ENCODE assay signal across 10 cellular contexts in the genomic region with DNA sequence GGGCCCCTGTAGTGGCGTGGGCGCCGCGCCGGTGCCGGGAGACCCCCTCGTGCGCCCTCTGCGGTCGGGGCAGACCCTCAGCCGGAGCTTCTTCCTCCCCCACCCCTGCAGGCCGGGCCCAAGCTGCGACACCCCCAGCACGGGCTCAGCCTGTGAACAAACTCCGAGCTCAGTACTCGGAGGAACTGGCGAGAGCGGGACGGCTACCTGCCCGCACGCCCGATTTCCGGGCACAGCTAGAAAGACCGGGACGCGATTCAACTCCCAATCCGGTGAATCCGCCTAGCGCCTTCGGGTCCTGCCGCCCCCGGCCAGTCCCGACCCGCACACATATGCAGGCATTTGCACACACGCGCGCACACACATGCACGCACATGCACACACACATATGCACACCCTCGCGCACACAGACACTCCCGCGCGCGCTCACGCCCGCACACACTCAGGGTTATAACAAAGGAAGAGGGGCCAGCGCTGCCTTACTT. TPM values are rescaled to one million over a fixed set of nuclear protein-coding genes. Genes with fewer than 3 reads are reported as not detected.
DNase-seq lines count a peak whose midpoint lies in the region; ATAC-seq, FAIRE-seq and TF ChIP-seq lines count a peak whose summit lies in the region.
"Had no signal": no experiment of that assay in that cellular context is flagged by ENCODE, and none has a peak within 500 bp of the region (broad histone marks: within the 10 kb centered on the region; RNA-seq: fewer than 3 reads in every experiment).

No MANE protein-coding gene starts in this region.

- intact Hi-C loops in lower lobe of right lung (cut with DNase I) (no loop called here), thyroid gland (cut with DNase I) (no loop called here)

- H3K4me3 ChIP-seq in A549 = peak overlapping the region; percentile 45
- peak overlapping the region; percentile 34 for H3K4me3 ChIP-seq in lower lobe of right lung
- no peak overlapping the region for H3K4me3 ChIP-seq in thyroid gland (replicated peaks in 1 of 3)

- CTCF ChIA-PET in A549 (lab: Yijun Ruan, JAX) = interaction anchor here (1.0 to 9.6 kb wide), 8 partner anchors 7 to 67 kb away, joined by 3 to 63 read pairs (median 8); no protein-coding TSS in a partner anchor

- TF ChIP-seq RAD21 in A549 (conservative IDR thresholded peaks at IDR 0.05 in 1 of 2, IDR thresholded peaks at IDR 0.05 in 1 of 2) = no peak

- FAIRE-seq in A549 (lab: Jason Lieb, UNC) = no peak
- FAIRE-seq: bronchial epithelial cell had no signal

- H3K36me3 Mint-ChIP-seq in activated naive CD4-positive, alpha-beta T cell treated with anti-CD3 and anti-CD28 coated beads, Interleukin-2, amount 50 U/mL, for 24 hours = no peaks in the 10 kb centered on the region

- H3K27ac ChIP-seq in A549 (no peak overlapping the region), lower lobe of right lung (no peak overlapping the region), thyroid gland (no peak overlapping the region)

- H3K27me3 Mint-ChIP-seq in activated naive CD4-positive, alpha-beta T cell treated with anti-CD3 and anti-CD28 coated beads, Interleukin-2, amount 50 U/mL, for 24 hours = peaks cover 48% of the 10 kb centered on the region

- POLR2A ChIA-PET in A549 (lab: Yijun Ruan, JAX) = no interaction called here

- TF ChIP-seq CTCF in A549 (IDR thresholded peaks at IDR 0.05) (no peak), lower lobe of right lung (IDR thresholded peaks at IDR 0.05) (no peak), thyroid gland (IDR thresholded peaks at IDR 0.05) (no peak)

- H3K27ac Mint-ChIP-seq in activated naive CD4-positive, alpha-beta T cell treated with anti-CD3 and anti-CD28 coated beads, Interleukin-2, amount 50 U/mL, for 24 hours = no peak overlapping the region

- 4% methylated on average over 36 of the region's 47 CpGs for WGBS in A549 (ENCODE audit: missing lambda C conversion rate)
- WGBS in thyroid gland, 2 donors = 1 to 2% methylated on average over 17 to 18 of the region's 47 CpGs

- peak overlapping the region; percentile 72 for H3K4me3 Mint-ChIP-seq in activated naive CD4-positive, alpha-beta T cell treated with anti-CD3 and anti-CD28 coated beads, Interleukin-2, amount 50 U/mL, for 24 hours

- ATAC-seq in A549 (peak in 1 of 2 experiments; percentile 50; a peak in 3 of 6 replicates), lower lobe of right lung (no peak), HG02763 (IDR thresholded peaks at IDR 0.05; ENCODE audit: unreplicated experiment) (no peak), HG03135 (IDR thresholded peaks at IDR 0.05; ENCODE audit: unreplicated experiment) (no peak)

- H3K9me3 ChIP-seq in A549 = no peaks in the 10 kb centered on the region
- no peaks in the 10 kb centered on the region for H3K9me3 ChIP-seq in lower lobe of right lung
- H3K9me3 ChIP-seq in thyroid gland = no peaks in the 10 kb centered on the region

- H3K27me3 ChIP-seq in lower lobe of right lung (ENCODE audit: low read depth) (peaks cover 91% of the 10 kb centered on the region), thyroid gland (peaks cover 12% of the 10 kb centered on the region)

- H3K36me3 ChIP-seq in lower lobe of right lung = no peaks in the 10 kb centered on the region
- H3K36me3 ChIP-seq in thyroid gland = no peaks in the 10 kb centered on the region

- DNase-seq in A549 (ENCODE audit: low read depth in 1 of 2, low spot score in 1 of 2) (no peak), DMS79 treated with DMSO at 0.1 percent for 48 hours (lab: John Stamatoyannopoulos, UW) (peak; percentile 61), lower lobe of right lung (no peak), AG20443 (ENCODE audit: low spot score) (no peak), thyroid gland (no peak)

- peaks cover 12% of the 10 kb centered on the region for H3K4me1 Mint-ChIP-seq in activated naive CD4-positive, alpha-beta T cell treated with anti-CD3 and anti-CD28 coated beads, Interleukin-2, amount 50 U/mL, for 24 hours

- H3K9me3 Mint-ChIP-seq in activated naive CD4-positive, alpha-beta T cell treated with anti-CD3 and anti-CD28 coated beads, Interleukin-2, amount 50 U/mL, for 24 hours = no peaks in the 10 kb centered on the region

- H3K4me1 ChIP-seq in A549 (peaks cover 15% of the 10 kb centered on the region), lower lobe of right lung (peaks cover 23% of the 10 kb centered on the region), thyroid gland (peaks cover 8 to 22% of the 10 kb centered on the region in 2 donors)

- TF ChIP-seq POLR2A in A549 (IDR thresholded peaks at IDR 0.05; ENCODE audit: low read length) = no peak
- TF ChIP-seq POLR2A in thyroid gland (IDR thresholded peaks at IDR 0.05) = no peak

- peak overlapping the region; percentile 90 for H3K4me2 ChIP-seq in A549

- TF ChIP-seq EP300 in A549 (IDR thresholded peaks at IDR 0.05) = no peak

TF ChIP-seq in A549, 52 proteins besides CTCF, POLR2A, EP300 and RAD21:
- no peak for TF ChIP-seq NR3C1 (IDR thresholded peaks at IDR 0.05)

RNA-seq across cellular contexts. Expression of a gene that starts 0.6 kb away (rescaled TPM):
- 0.09 and 0.16 TPM in 2 replicates for polyA plus RNA-seq in A549 (2011; rRNA removed)
- 0.01 TPM in 1 of 2 replicates, not detected in the other for polyA plus RNA-seq in A549 (2012; cell fraction: cytosol; rRNA removed)
- polyA plus RNA-seq in A549 (2012; cell fraction: nucleus; rRNA removed) = not detected in 2 replicates
- polyA plus RNA-seq in A549 (2017; fragmentation: RNase III; extraction: RNeasy Plus Mini Kit Qiagen cat#74134 plus additional on column Dnase treatment) = 0.04 TPM in 1 of 3 replicates, not detected in the others
- 0.34 and 0.66 TPM in 2 replicates for polyA minus RNA-seq in A549 (2011; rRNA and poly(A)+ RNA removed)
- 1.0 TPM for total RNA-seq in lower lobe of right lung
- 1 to 10 TPM; 2.3 to 4.2 (median 3.2) TPM for total RNA-seq in thyroid gland
- total RNA-seq: mononuclear cell had no signal

RNA-seq across cellular contexts. Expression of a gene that starts 34.6 kb away (rescaled TPM):
- polyA plus RNA-seq in A549 (2011; rRNA removed) (0.14 and 0.36 TPM in 2 replicates), A549 (2017; fragmentation: RNase III; extraction: RNeasy Plus Mini Kit Qiagen cat#74134 plus additional on column Dnase treatment) (0.18 to 0.26 TPM in 2 of 3 replicates, not detected in the other)
- not detected in 2 replicates for polyA plus RNA-seq in A549 (2012; cell fraction: cytosol; rRNA removed)
- not detected in 2 replicates for polyA plus RNA-seq in A549 (2012; cell fraction: nucleus; rRNA removed)
- polyA minus RNA-seq in A549 (2011; rRNA and poly(A)+ RNA removed) = not detected in 2 replicates
- total RNA-seq in lower lobe of right lung (not detected), thyroid gland (1 to 10 TPM in 3 of 4 donors, under 1 TPM in 1; 0.67 to 7.3 (median 6.0) TPM)

RNA-seq across cellular contexts. Expression of a gene that starts 48.0 kb away (rescaled TPM):
- polyA plus RNA-seq in A549 (2011; rRNA removed) (0.75 and 1.3 TPM in 2 replicates), A549 (2017; fragmentation: RNase III; extraction: RNeasy Plus Mini Kit Qiagen cat#74134 plus additional on column Dnase treatment) (1.4 to 2.3 TPM (median 2.0 TPM) in 3 replicates)
- polyA plus RNA-seq in A549 (2012; cell fraction: cytosol; rRNA removed) = 0.85 and 0.95 TPM in 2 replicates
- polyA plus RNA-seq in A549 (2012; cell fraction: nucleus; rRNA removed) = 2.6 and 2.7 TPM in 2 replicates
- polyA minus RNA-seq in A549 (2011; rRNA and poly(A)+ RNA removed) = 2.0 and 3.3 TPM in 2 replicates
- total RNA-seq in lower lobe of right lung (36.6 TPM), thyroid gland (10 to 100 TPM; 13.6 to 22.4 (median 16.9) TPM)

Comparison
In these comparisons a context has a peak if more than half of its experiments do, and no peak if none do; other contexts are left out.
1. H3K4me3 ChIP-seq: peak in A549 (single experiment) and lower lobe of right lung (single experiment); none in thyroid gland (0 of 3).